In genomic region chr11:43316451-43316850, GRCh38 we compare ENCODE assay signal across 11 cellular contexts. TPM values are rescaled to one million over a fixed set of nuclear protein-coding genes. Genes with fewer than 3 reads are reported as not detected.
A peak's percentile ranks its signal among the peaks of the same experiment; 100 is the strongest.
DNase-seq lines count a peak whose midpoint lies in the region; ATAC-seq and TF ChIP-seq lines count a peak whose summit lies in the region.
"Had no signal": no experiment of that assay in that cellular context is flagged by ENCODE, and none has a peak within 500 bp of the region (broad histone marks: within the 10 kb centered on the region; RNA-seq: fewer than 3 reads in every experiment).

No MANE protein-coding gene starts in this region.

- TF ChIP-seq POLR2A in thyroid gland (IDR thresholded peaks at IDR 0.05): no peak
- no peak for TF ChIP-seq POLR2A in Peyer's patch (IDR thresholded peaks at IDR 0.05)

- H3K9me3 Mint-ChIP-seq in activated T-cell treated with anti-CD3 and anti-CD28 coated beads, Interleukin-2, amount 50 U/mL, for 72 hours: no peaks in the 10 kb centered on the region
- H3K9me3 Mint-ChIP-seq in naive thymus-derived CD4-positive, alpha-beta T cell: peaks cover 0 to under 1% (median 0%) of the 10 kb centered on the region in 11 donors
- H3K9me3 Mint-ChIP-seq: activated B cell treated with CpG ODN at 0.5 μM for 24 hours had no signal

- TF ChIP-seq CTCF in thyroid gland (IDR thresholded peaks at IDR 0.05) (no peak), Peyer's patch (IDR thresholded peaks at IDR 0.05) (no peak)

- intact Hi-C loops in naive thymus-derived CD4-positive, alpha-beta T cell (cut with micrococcal nuclease): no loop called here
- intact Hi-C loops in thyroid gland (cut with DNase I): loop anchor here (10.0 kb wide), 1 partner anchor 98 kb away; no protein-coding TSS in a partner anchor

- H3K4me1 Mint-ChIP-seq in activated T-cell treated with anti-CD3 and anti-CD28 coated beads, Interleukin-2, amount 50 U/mL, for 72 hours (ENCODE audit: low read depth): peaks cover 48% of the 10 kb centered on the region
- H3K4me1 Mint-ChIP-seq in naive thymus-derived CD4-positive, alpha-beta T cell: peaks cover 31 to 71% (median 51%) of the 10 kb centered on the region in 7 donors

- DNase-seq in EH (ENCODE audit: low read depth) (peak; percentile 11), HT1080 (ENCODE audit: low read depth) (peak; percentile 78), NOMO-1 treated with DMSO at 0.1 percent for 48 hours (lab: John Stamatoyannopoulos, UW; ENCODE audit: unreplicated experiment) (no peak), thyroid gland (no peak), NCI-H2081 treated with DMSO at 0.1 percent for 48 hours (lab: John Stamatoyannopoulos, UW) (no peak), Peyer's patch (no peak)
- DNase-seq in activated T-cell treated with anti-CD3 and anti-CD28 coated beads, Interleukin-2, amount 50 U/mL, for 72 hours: peak; percentile 55 to 65
- DNase-seq in naive thymus-derived CD4-positive, alpha-beta T cell: no peak
- DNase-seq: activated B cell treated with CpG ODN at 0.5 μM for 24 hours, glutamatergic neuron, testis had no signal

- H3K36me3 Mint-ChIP-seq in activated T-cell treated with anti-CD3 and anti-CD28 coated beads, Interleukin-2, amount 50 U/mL, for 72 hours (ENCODE audit: insufficient read depth in 2 of 2): peaks cover 0 to 9% of the 10 kb centered on the region in 2 donors
- peaks cover 0 to 12% (median 6%) of the 10 kb centered on the region in 5 donors for H3K36me3 Mint-ChIP-seq in naive thymus-derived CD4-positive, alpha-beta T cell

- H3K9me3 ChIP-seq in naive thymus-derived CD4-positive, alpha-beta T cell (ENCODE audit: control insufficient read depth in 2 of 3, low read length in 3 of 3): no peaks in the 10 kb centered on the region
- H3K9me3 ChIP-seq in thyroid gland (no peaks in the 10 kb centered on the region), Peyer's patch (no peaks in the 10 kb centered on the region)
- H3K9me3 ChIP-seq: testis had no signal

- H3K36me3 ChIP-seq in naive thymus-derived CD4-positive, alpha-beta T cell (ENCODE audit: control insufficient read depth in 2 of 3, insufficient read depth in 3 of 3, low read length in 3 of 3): peaks cover 0 to 28% (median 0%) of the 10 kb centered on the region in 3 experiments
- H3K36me3 ChIP-seq in thyroid gland: peaks cover under 1 to 10% of the 10 kb centered on the region in 2 donors
- H3K36me3 ChIP-seq in Peyer's patch: peaks cover 0 to 30% (median 0%) of the 10 kb centered on the region in 3 donors

- CTCF ChIA-PET in naive thymus-derived CD4-positive, alpha-beta T cell (lab: Charles Lee): no interaction called here

- peak overlapping the region; percentile 29 for H3K27ac ChIP-seq in naive thymus-derived CD4-positive, alpha-beta T cell (ENCODE audit: low read depth, low read length)
- no peak overlapping the region for H3K27ac ChIP-seq in thyroid gland
- H3K27ac ChIP-seq in Peyer's patch: no peak overlapping the region
- H3K27ac ChIP-seq: testis had no signal

- ATAC-seq in activated T-cell treated with anti-CD3 and anti-CD28 coated beads, Interleukin-2, amount 50 U/mL, for 72 hours (replicated peaks in 1 of 2): peak; percentile 39 to 47
- no peak for ATAC-seq in naive thymus-derived CD4-positive, alpha-beta T cell

- POLR2A ChIA-PET in naive thymus-derived CD4-positive, alpha-beta T cell (lab: Charles Lee): interaction anchor here (1.0 kb wide), 1 partner anchor 42 kb away, joined by 5 read pairs; the partner anchor contains the start of gene TTC17

- H3K27me3 ChIP-seq in naive thymus-derived CD4-positive, alpha-beta T cell (ENCODE audit: control insufficient read depth in 2 of 2, insufficient read depth in 2 of 2, low read length in 2 of 2): no peaks in the 10 kb centered on the region
- H3K27me3 ChIP-seq in thyroid gland (no peaks in the 10 kb centered on the region), Peyer's patch (no peaks in the 10 kb centered on the region)
- H3K27me3 ChIP-seq: testis had no signal

- peak overlapping the region; percentile 89 for H3K27ac Mint-ChIP-seq in activated T-cell treated with anti-CD3 and anti-CD28 coated beads, Interleukin-2, amount 50 U/mL, for 72 hours
- peak overlapping the region in 6 of 9 donors; percentile 4 to 67 (median 59) for H3K27ac Mint-ChIP-seq in naive thymus-derived CD4-positive, alpha-beta T cell
- H3K27ac Mint-ChIP-seq: activated B cell treated with CpG ODN at 0.5 μM for 24 hours had no signal

- H3K4me3 ChIP-seq in naive thymus-derived CD4-positive, alpha-beta T cell (ENCODE audit: low read length): no peak overlapping the region
- no peak overlapping the region for H3K4me3 ChIP-seq in thyroid gland (replicated peaks in 1 of 3)
- H3K4me3 ChIP-seq in Peyer's patch: no peak overlapping the region
- H3K4me3 ChIP-seq: testis had no signal

- peaks cover 20 to 25% of the 10 kb centered on the region in 2 donors for H3K4me1 ChIP-seq in naive thymus-derived CD4-positive, alpha-beta T cell (ENCODE audit: control insufficient read depth in 2 of 2, insufficient read depth in 2 of 2, low read length in 2 of 2)
- H3K4me1 ChIP-seq in thyroid gland: peaks cover 13 to 18% of the 10 kb centered on the region in 2 donors
- peaks cover 0 to 21% (median 9%) of the 10 kb centered on the region in 4 donors for H3K4me1 ChIP-seq in Peyer's patch

- 92 to 94% methylated on average over 6 of the region's 6 CpGs for WGBS in thyroid gland, 2 donors

- H3K4me3 Mint-ChIP-seq in activated T-cell treated with anti-CD3 and anti-CD28 coated beads, Interleukin-2, amount 50 U/mL, for 72 hours: peak overlapping the region in 1 of 2 donors; percentile 65
- peak overlapping the region in 3 of 10 donors; percentile 16 to 99 (median 16) for H3K4me3 Mint-ChIP-seq in naive thymus-derived CD4-positive, alpha-beta T cell
- H3K4me3 Mint-ChIP-seq: activated B cell treated with CpG ODN at 0.5 μM for 24 hours had no signal

- no peaks in the 10 kb centered on the region for H3K27me3 Mint-ChIP-seq in activated T-cell treated with anti-CD3 and anti-CD28 coated beads, Interleukin-2, amount 50 U/mL, for 72 hours (ENCODE audit: low read depth)
- H3K27me3 Mint-ChIP-seq in naive thymus-derived CD4-positive, alpha-beta T cell: peaks cover 0 to 2% (median 0%) of the 10 kb centered on the region in 5 donors
- H3K27me3 Mint-ChIP-seq: activated B cell treated with CpG ODN at 0.5 μM for 24 hours had no signal

RNA-seq across cellular contexts. Expression of gene API5, which starts 4.7 kb away (rescaled TPM):
- 82.5 and 98.2 TPM in 2 replicates for total RNA-seq in HT1080 (2014; rRNA removed; shearing (Covaris generic))
- polyA plus RNA-seq in HT1080 (2015; cell fraction: cytosol; rRNA removed): 109 and 131 TPM in 2 replicates
- polyA plus RNA-seq in HT1080 (2015; cell fraction: nucleus; rRNA removed): 99.8 and 105 TPM in 2 replicates
- 100 to 1,000 TPM in 1 of 2 donors, 10 to 100 TPM in 1; 90.7 to 111 TPM for total RNA-seq in activated T-cell treated with anti-CD3 and anti-CD28 coated beads, Interleukin-2, amount 50 U/mL, for 72 hours
- total RNA-seq in naive thymus-derived CD4-positive, alpha-beta T cell: 100 to 1,000 TPM in 1 of 5 experiments, 10 to 100 TPM in 4; 59.8 to 138 (median 91.2) TPM
- 100 to 1,000 TPM; 132 to 137 TPM for polyA plus RNA-seq in naive thymus-derived CD4-positive, alpha-beta T cell
- total RNA-seq in thyroid gland (100 to 1,000 TPM in 3 of 4 donors, 10 to 100 TPM in 1; 83.2 to 257 (median 143) TPM), Peyer's patch (10 to 100 TPM; 54.9 to 71.8 (median 66.5) TPM)

RNA-seq across cellular contexts. Expression of gene TTC17, which starts 42.3 kb away (rescaled TPM):
- 29.0 and 29.9 TPM in 2 replicates for total RNA-seq in HT1080 (2014; rRNA removed; shearing (Covaris generic))
- polyA plus RNA-seq in HT1080 (2015; cell fraction: cytosol; rRNA removed): 24.4 and 31.7 TPM in 2 replicates
- polyA plus RNA-seq in HT1080 (2015; cell fraction: nucleus; rRNA removed): 168 and 191 TPM in 2 replicates
- total RNA-seq in activated T-cell treated with anti-CD3 and anti-CD28 coated beads, Interleukin-2, amount 50 U/mL, for 72 hours: 10 to 100 TPM; 67.8 to 68.2 TPM
- 100 to 1,000 TPM in 3 of 5 experiments, 10 to 100 TPM in 2; 85.2 to 132 (median 102) TPM for total RNA-seq in naive thymus-derived CD4-positive, alpha-beta T cell
- polyA plus RNA-seq in naive thymus-derived CD4-positive, alpha-beta T cell: 10 to 100 TPM; 45.9 to 62.3 TPM
- total RNA-seq in thyroid gland (100 to 1,000 TPM; 143 to 258 (median 192) TPM), Peyer's patch (100 to 1,000 TPM; 157 to 295 (median 248) TPM)

Comparison
In these comparisons a context has a peak if more than half of its experiments do, and no peak if none do; other contexts are left out.
1. DNase-seq: peak in EH (single experiment), HT1080 (single experiment) and activated T-cell treated with anti-CD3 and anti-CD28 coated beads, Interleukin-2, amount 50 U/mL, for 72 hours (2 of 2); none in naive thymus-derived CD4-positive, alpha-beta T cell (0 of 9), NOMO-1 treated with DMSO at 0.1 percent for 48 hours (single experiment), thyroid gland (0 of 2), NCI-H2081 treated with DMSO at 0.1 percent for 48 hours (single experiment) and Peyer's patch (0 of 3).